Comparison of ENCODE assay signal across 25 cellular contexts in genomic region chr16:51390877-51391276, GRCh38.
"Had no signal": no experiment of that assay in that cellular context is flagged by ENCODE, and none has a peak within 500 bp of the region (broad histone marks: within the 10 kb centered on the region; RNA-seq: fewer than 3 reads in every experiment).

No MANE protein-coding gene starts in this region.

- FAIRE-seq: bronchial epithelial cell, keratinocyte had no signal

- H3K4me1 ChIP-seq: esophagus muscularis mucosa, foreskin keratinocyte, tibial artery, upper lobe of right lung had no signal

- H3K4me3 ChIP-seq: esophagus muscularis mucosa, suprapubic skin, tibial artery, upper lobe of right lung had no signal

- H3K9me3 ChIP-seq: suprapubic skin, upper lobe of right lung had no signal

- H3K27me3 Mint-ChIP-seq: central memory CD8-positive, alpha-beta T cell; memory B cell had no signal

- DNase-seq: activated CD4-positive, alpha-beta T cell treated with anti-CD3 and anti-CD28 coated beads for 4 hours; activated CD4-positive, alpha-beta T cell treated with anti-CD3 and anti-CD28 coated beads, Interleukin-2, amount 50 U/mL, for 4 hours; activated effector memory CD4-positive, alpha-beta T cell treated with Interleukin-2 at 50 U/mL for 16 hours; activated naive CD4-positive, alpha-beta T cell treated with Interleukin-2 at 50 U/mL for 16 hours; activated T-cell treated with anti-CD3 and anti-CD28 coated beads for 4 hours; activated T-cell treated with anti-CD3 and anti-CD28 coated beads, Interleukin-2, amount 50 U/mL, for 72 hours; anterior cingulate cortex; foreskin keratinocyte; left colon; naive thymus-derived CD8-positive, alpha-beta T cell; posterior cingulate gyrus; right cardiac atrium; stimulated activated CD4-positive, alpha-beta T cell treated with anti-CD3 and anti-CD28 coated beads, Interleukin-15, amount 100 ng/mL, for 24 hours; stimulated activated CD4-positive, alpha-beta T cell treated with anti-CD3 and anti-CD28 coated beads, Interleukin-2, amount 100 ng/mL, for 24 hours; stimulated activated naive CD4-positive, alpha-beta T cell; tibial artery; upper lobe of right lung had no signal

- H3K27ac ChIP-seq: esophagus muscularis mucosa, foreskin keratinocyte, suprapubic skin, tibial artery, upper lobe of right lung had no signal

- H3K9me3 Mint-ChIP-seq: dendritic cell treated with granulocyte-macrophage colony-stimulating factor and Interleukin-4, amounts not matched to agents 40 ng/mL and 50 ng/mL, for 4 days had no signal

- H3K4me1 Mint-ChIP-seq: central memory CD8-positive, alpha-beta T cell; memory B cell; naive thymus-derived CD8-positive, alpha-beta T cell had no signal

- H3K27me3 ChIP-seq: foreskin keratinocyte, suprapubic skin, upper lobe of right lung had no signal

- H3K27ac Mint-ChIP-seq: activated naive CD8-positive, alpha-beta T cell; activated T-cell treated with anti-CD3 and anti-CD28 coated beads, Interleukin-2, amount 50 U/mL, for 72 hours; dendritic cell treated with granulocyte-macrophage colony-stimulating factor and Interleukin-4, amounts not matched to agents 40 ng/mL and 50 ng/mL, for 4 days; memory B cell had no signal

- ATAC-seq: activated T-cell treated with anti-CD3 and anti-CD28 coated beads, Interleukin-2, amount 50 U/mL, for 72 hours; foreskin keratinocyte; left colon; naive thymus-derived CD8-positive, alpha-beta T cell; right cardiac atrium; upper lobe of right lung had no signal

- H3K4me3 Mint-ChIP-seq: activated naive CD8-positive, alpha-beta T cell; activated T-cell treated with anti-CD3 and anti-CD28 coated beads, Interleukin-2, amount 50 U/mL, for 72 hours; central memory CD8-positive, alpha-beta T cell; dendritic cell treated with granulocyte-macrophage colony-stimulating factor and Interleukin-4, amounts not matched to agents 40 ng/mL and 50 ng/mL, for 4 days; memory B cell; naive thymus-derived CD8-positive, alpha-beta T cell had no signal

- H3K36me3 ChIP-seq: esophagus muscularis mucosa, suprapubic skin, tibial artery, upper lobe of right lung had no signal

- H3K36me3 Mint-ChIP-seq: activated naive CD8-positive, alpha-beta T cell; memory B cell had no signal
